ENCODE assay signal across 24 cellular contexts in genomic region chr3:114823061-114823460, GRCh38.
"Had no signal": no experiment of that assay in that cellular context is flagged by ENCODE, and none has a peak within 500 bp of the region (broad histone marks: within the 10 kb centered on the region; RNA-seq: fewer than 3 reads in every experiment).

No MANE protein-coding gene starts in this region.

- ATAC-seq: activated CD4-positive, CD25-positive, alpha-beta regulatory T cell treated with anti-CD3 and anti-CD28 coated beads, Interleukin-2, amount 50 U/mL, for 24 hours; activated CD8-positive, alpha-beta T cell treated with anti-CD3 and anti-CD28 coated beads for 36 hours; activated T-cell treated with anti-CD3 and anti-CD28 coated beads, Interleukin-2, amount 50 U/mL, for 4 hours; activated T-helper 17 cell treated with anti-CD3 and anti-CD28 coated beads, Interleukin-2, amount 50 U/mL, for 72 hours; gastroesophageal sphincter had no signal

- DNase-seq: activated B cell treated with CpG ODN at 0.5 μM for 24 hours; activated CD4-positive, alpha-beta T cell treated with anti-CD3 and anti-CD28 coated beads for 48 hours; activated CD4-positive, alpha-beta T cell treated with anti-CD3 and anti-CD28 coated beads, Interleukin-2, amount 50 U/mL, for 1 hour; activated CD4-positive, alpha-beta T cell treated with anti-CD3 and anti-CD28 coated beads, Interleukin-2, amount 50 U/mL, for 48 hours; activated CD8-positive, alpha-beta memory T cell treated with anti-CD3 and anti-CD28 coated beads for 24 hours; activated CD8-positive, alpha-beta T cell treated with anti-CD3 and anti-CD28 coated beads for 36 hours; activated effector memory CD4-positive, alpha-beta T cell treated with Interleukin-2 at 50 U/mL for 16 hours; activated gamma-delta T cell treated with Interleukin-2 at 50 U/mL for 16 hours; activated naive CD4-positive, alpha-beta T cell treated with anti-CD3 and anti-CD28 coated beads, Interleukin-2, amount 50 U/mL, for 16 hours; activated naive CD4-positive, alpha-beta T cell treated with Interleukin-2 at 50 U/mL for 16 hours; activated T-cell treated with anti-CD3 and anti-CD28 coated beads, Interleukin-2, amount 50 U/mL, for 4 hours; amniotic stem cell; anterior cingulate cortex; brain microvascular endothelial cell; colonic mucosa; effector CD8-positive, alpha-beta T cell; esophagus squamous epithelium; foreskin melanocyte; heart right ventricle; T1000; WERI-Rb-1 had no signal
